In the genomic region with DNA sequence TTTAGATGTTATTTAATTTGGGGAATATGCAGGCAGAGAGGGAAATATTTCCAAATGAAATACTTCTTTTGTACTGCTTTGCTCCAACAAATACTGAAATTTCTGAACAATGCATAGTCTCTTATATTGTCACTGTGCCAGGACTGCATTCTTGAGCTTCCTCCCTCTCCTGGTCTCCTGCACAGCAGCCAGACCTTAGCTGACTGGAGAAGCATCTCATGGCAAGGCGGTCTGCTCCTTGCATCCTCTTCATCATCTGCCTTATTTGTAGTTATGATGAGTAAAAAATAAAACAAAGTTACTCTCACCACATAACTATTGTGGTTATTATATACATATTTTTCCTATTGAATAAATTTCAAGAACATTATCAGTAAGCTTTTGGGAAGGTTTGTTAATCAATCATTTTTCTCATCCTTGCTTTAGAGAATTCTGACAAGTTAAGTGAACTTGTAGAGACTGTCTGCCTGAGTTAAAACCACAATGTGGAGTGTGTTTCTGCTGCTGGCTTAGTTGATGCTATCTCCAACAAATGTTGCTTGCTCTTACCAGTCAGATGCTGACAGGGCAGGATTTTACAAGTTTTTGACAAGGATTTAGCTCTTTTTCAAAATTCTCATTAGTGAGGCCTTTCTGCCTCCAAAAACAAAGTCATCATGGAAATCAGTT, we compare ENCODE assay signal across 18 cellular contexts.
A peak's percentile ranks its signal among the peaks of the same experiment; 100 is the strongest.
DNase-seq lines count a peak whose midpoint lies in the region; ATAC-seq and TF ChIP-seq lines count a peak whose summit lies in the region.
"Had no signal": no experiment of that assay in that cellular context is flagged by ENCODE, and none has a peak within 500 bp of the region (broad histone marks: within the 10 kb centered on the region; RNA-seq: fewer than 3 reads in every experiment).

No MANE protein-coding gene starts in this region.

- TF ChIP-seq CTCF in fibroblast of the aortic adventitia (IDR thresholded peaks at IDR 0.05; ENCODE audit: insufficient read depth, low read length): peak; percentile 17

- no peaks in the 10 kb centered on the region for H3K9me3 ChIP-seq in skeletal muscle satellite cell (replicated peaks; ENCODE audit: low read length)
- H3K9me3 ChIP-seq: mucosa of descending colon, prostate gland, upper lobe of left lung had no signal

- no peaks in the 10 kb centered on the region for H3K9me3 Mint-ChIP-seq in naive thymus-derived CD8-positive, alpha-beta T cell
- H3K9me3 Mint-ChIP-seq: CD8-positive, alpha-beta T cell had no signal

- no peak overlapping the region for H3K4me3 ChIP-seq in fibroblast of the aortic adventitia (ENCODE audit: low read depth, low read length)
- H3K4me3 ChIP-seq in skeletal muscle satellite cell (ENCODE audit: low read length): no peak overlapping the region
- H3K4me3 ChIP-seq: mucosa of descending colon, prostate gland, upper lobe of left lung had no signal

- no peak for ATAC-seq in naive thymus-derived CD8-positive, alpha-beta T cell
- no peak for ATAC-seq in GM21825 (IDR thresholded peaks at IDR 0.05; ENCODE audit: unreplicated experiment)
- ATAC-seq: CD8-positive, alpha-beta T cell; mucosa of descending colon had no signal

- peaks cover 2 to 11% (median 3%) of the 10 kb centered on the region in 5 donors for H3K27me3 Mint-ChIP-seq in naive thymus-derived CD8-positive, alpha-beta T cell

- DNase-seq in GM03348 (ENCODE audit: low spot score): peak; percentile 72
- DNase-seq in amniotic stem cell (lab: John Stamatoyannopoulos, UW): peak; percentile 27
- DNase-seq in fibroblast of the aortic adventitia (ENCODE audit: low read depth): peak; percentile 85
- DNase-seq in T-helper 1 cell: no peak
- no peak for DNase-seq in HuH-7.5 (ENCODE audit: low spot score)
- no peak for DNase-seq in naive thymus-derived CD8-positive, alpha-beta T cell
- DNase-seq: activated CD4-positive, alpha-beta T cell treated with anti-CD3 and anti-CD28 coated beads for 1 hour; CD8-positive, alpha-beta T cell; GDM1; islet precursor cell; mucosa of descending colon; NCI-H1694; NCI-H510A; upper lobe of left lung had no signal

- H3K36me3 ChIP-seq in skeletal muscle satellite cell (ENCODE audit: insufficient read depth, low read length): no peaks in the 10 kb centered on the region

- peaks cover 24% of the 10 kb centered on the region for H3K4me1 ChIP-seq in skeletal muscle satellite cell (ENCODE audit: control insufficient read depth, insufficient read depth, low read length)
- H3K4me1 ChIP-seq: prostate gland, upper lobe of left lung had no signal

- peak overlapping the region; percentile 3 for H3K9ac ChIP-seq in skeletal muscle satellite cell (ENCODE audit: low read depth, low read length)

- H3K27me3 ChIP-seq in skeletal muscle satellite cell (ENCODE audit: control insufficient read depth, insufficient read depth, low read length): no peaks in the 10 kb centered on the region
- H3K27me3 ChIP-seq: upper lobe of left lung had no signal

- no peaks in the 10 kb centered on the region for H3K36me3 Mint-ChIP-seq in naive thymus-derived CD8-positive, alpha-beta T cell
- H3K36me3 Mint-ChIP-seq: CD8-positive, alpha-beta T cell; IgD-negative memory B cell had no signal

- no peak overlapping the region for H3K27ac Mint-ChIP-seq in naive thymus-derived CD8-positive, alpha-beta T cell
- H3K27ac Mint-ChIP-seq: CD8-positive, alpha-beta T cell; IgD-negative memory B cell had no signal

- H3K4me1 Mint-ChIP-seq in naive thymus-derived CD8-positive, alpha-beta T cell: peaks cover 0 to 6% (median 0%) of the 10 kb centered on the region in 4 donors
- H3K4me1 Mint-ChIP-seq: IgD-negative memory B cell had no signal

- H3K4me3 Mint-ChIP-seq in naive thymus-derived CD8-positive, alpha-beta T cell: no peak overlapping the region
- H3K4me3 Mint-ChIP-seq: CD8-positive, alpha-beta T cell; IgD-negative memory B cell had no signal

- POLR2A ChIA-PET in naive thymus-derived CD8-positive, alpha-beta T cell (lab: Charles Lee): no interaction called here

- no peak overlapping the region for H3K4me2 ChIP-seq in skeletal muscle satellite cell (ENCODE audit: low read length)

Comparison
In these comparisons a context has a peak if more than half of its experiments do, and no peak if none do; other contexts are left out.
1. DNase-seq: peak in GM03348 (single experiment), amniotic stem cell (single experiment) and fibroblast of the aortic adventitia (single experiment); none in T-helper 1 cell (0 of 5), HuH-7.5 (single experiment) and naive thymus-derived CD8-positive, alpha-beta T cell (0 of 10).